In the genomic region with DNA sequence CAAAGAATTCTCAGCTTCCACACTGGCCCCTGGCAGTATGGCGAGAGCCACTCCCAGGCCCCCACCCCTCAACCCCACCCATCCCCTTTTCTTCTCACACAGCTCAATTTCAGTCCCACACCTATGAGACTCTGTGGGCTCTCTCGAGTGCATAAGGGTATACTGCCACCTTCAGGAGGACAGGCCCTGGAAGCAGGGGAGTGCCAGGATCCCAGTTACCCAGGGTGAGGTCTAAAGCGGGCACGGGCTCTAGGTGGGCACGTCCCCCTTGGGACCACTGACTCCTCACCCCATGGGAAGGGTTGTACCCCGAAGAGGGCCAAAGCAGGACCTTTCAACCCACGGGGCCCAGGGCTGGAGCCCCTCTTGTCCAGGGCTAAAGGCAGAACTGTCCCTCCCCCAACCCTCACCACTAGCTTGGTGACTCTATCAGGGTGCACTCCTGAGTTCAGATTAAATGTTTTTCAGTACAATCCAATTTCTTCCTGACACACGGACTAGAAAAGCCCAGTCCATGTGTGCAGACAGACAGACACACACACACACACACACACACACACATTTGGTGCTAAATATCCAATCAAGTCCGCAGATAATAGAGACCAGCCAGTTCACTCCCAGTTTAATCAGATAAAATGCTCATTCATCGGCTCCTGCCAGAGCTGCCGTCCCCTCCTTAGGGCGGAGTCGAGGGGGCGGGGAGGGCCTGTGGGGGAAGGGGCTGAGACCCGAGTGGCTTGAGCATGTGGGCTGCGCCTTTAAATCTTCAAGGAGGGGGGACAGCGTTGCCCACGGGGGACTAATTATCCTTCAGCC, we compare ENCODE assay signal across 8 cellular contexts. TPM values are rescaled to one million over a fixed set of nuclear protein-coding genes. Genes with fewer than 3 reads are reported as not detected.
DNase-seq lines count a peak whose midpoint lies in the region; ATAC-seq and TF ChIP-seq lines count a peak whose summit lies in the region.

No MANE protein-coding gene starts in this region.

- CTCF ChIA-PET in activated CD8-positive, alpha-beta memory T cell treated with anti-CD3 and anti-CD28 coated beads, Interleukin-2, amount 10 ng/mL, durations not matched to agents 7 days and 5 days (lab: Charles Lee): interaction anchor here (0.6 to 8.5 kb wide), 18 partner anchors 10 to 1059 kb away, joined by 3 to 132 read pairs (median 5); no protein-coding TSS in a partner anchor

- H3K36me3 ChIP-seq in mucosa of descending colon (ENCODE audit: low read depth): no peaks in the 10 kb centered on the region

- H3K4me3 Mint-ChIP-seq in activated CD8-positive, alpha-beta memory T cell treated with anti-CD3 and anti-CD28 coated beads, Interleukin-2, amount 10 ng/mL, durations not matched to agents 7 days and 5 days: no peak overlapping the region

- H3K27me3 Mint-ChIP-seq in activated CD8-positive, alpha-beta memory T cell treated with anti-CD3 and anti-CD28 coated beads, Interleukin-2, amount 10 ng/mL, durations not matched to agents 7 days and 5 days: peaks cover 43% of the 10 kb centered on the region

- no peaks in the 10 kb centered on the region for H3K9me3 Mint-ChIP-seq in activated CD8-positive, alpha-beta memory T cell treated with anti-CD3 and anti-CD28 coated beads, Interleukin-2, amount 10 ng/mL, durations not matched to agents 7 days and 5 days (ENCODE audit: low read depth)

- no peaks in the 10 kb centered on the region for H3K4me1 ChIP-seq in mucosa of descending colon (ENCODE audit: low read depth)

- H3K4me3 ChIP-seq in epithelial cell of esophagus (ENCODE audit: low read length): no peak overlapping the region
- H3K4me3 ChIP-seq in mucosa of descending colon: no peak overlapping the region

- H3K36me3 Mint-ChIP-seq in activated CD8-positive, alpha-beta memory T cell treated with anti-CD3 and anti-CD28 coated beads, Interleukin-2, amount 10 ng/mL, durations not matched to agents 7 days and 5 days: no peaks in the 10 kb centered on the region

- TF ChIP-seq CTCF in epithelial cell of esophagus (IDR thresholded peaks at IDR 0.05; ENCODE audit: insufficient read depth, low read depth, low read length, missing control alignments): peak; percentile 77
- TF ChIP-seq CTCF in mucosa of descending colon (IDR thresholded peaks at IDR 0.05): no peak

- peak; percentile 83 for ATAC-seq in activated CD8-positive, alpha-beta memory T cell treated with anti-CD3 and anti-CD28 coated beads, Interleukin-2, amount 10 ng/mL, durations not matched to agents 7 days and 5 days
- peak; percentile 65 for ATAC-seq in mucosa of descending colon

- intact Hi-C loops in mucosa of descending colon (cut with DNase I, micrococcal nuclease): no loop called here

- peak; percentile 71 for DNase-seq in activated CD8-positive, alpha-beta memory T cell treated with anti-CD3 and anti-CD28 coated beads, Interleukin-2, amount 10 ng/mL, durations not matched to agents 7 days and 5 days
- DNase-seq in activated CD8-positive, alpha-beta memory T cell treated with anti-CD3 and anti-CD28 coated beads, Interleukin-2, amount 50 U/mL, for 4 hours: no peak
- DNase-seq in NCI-H1092 treated with DMSO at 0.1 percent for 48 hours (lab: John Stamatoyannopoulos, UW) (peak; percentile 79), SW 1271 (lab: John Stamatoyannopoulos, UW) (peak; percentile 49 to 60), epithelial cell of esophagus (ENCODE audit: low read depth) (peak; percentile 71), mucosa of descending colon (peak in 2 of 3 donors; percentile 39 to 65), SKM-1 (lab: John Stamatoyannopoulos, UW; ENCODE audit: unreplicated experiment) (no peak)
- DNase-seq in effector CD8-positive, alpha-beta T cell (lab: John Stamatoyannopoulos, UW): no peak

- no peaks in the 10 kb centered on the region for H3K9me3 ChIP-seq in mucosa of descending colon

- no peak overlapping the region for H3K27ac Mint-ChIP-seq in activated CD8-positive, alpha-beta memory T cell treated with anti-CD3 and anti-CD28 coated beads, Interleukin-2, amount 10 ng/mL, durations not matched to agents 7 days and 5 days

- peaks cover 2% of the 10 kb centered on the region for H3K4me1 Mint-ChIP-seq in activated CD8-positive, alpha-beta memory T cell treated with anti-CD3 and anti-CD28 coated beads, Interleukin-2, amount 10 ng/mL, durations not matched to agents 7 days and 5 days

RNA-seq across cellular contexts. Expression of a gene that starts 59.4 kb away (rescaled TPM):
- total RNA-seq in activated CD8-positive, alpha-beta memory T cell treated with anti-CD3 and anti-CD28 coated beads, Interleukin-2, amount 10 ng/mL, durations not matched to agents 7 days and 5 days: under 1 TPM in 1 of 2 experiments, not detected in 1; 0.55 TPM
- total RNA-seq in mucosa of descending colon: under 1 TPM; 0.52 to 0.82 (median 0.60) TPM

Comparison
In these comparisons a context has a peak if more than half of its experiments do, and no peak if none do; other contexts are left out.
1. DNase-seq: peak in activated CD8-positive, alpha-beta memory T cell treated with anti-CD3 and anti-CD28 coated beads, Interleukin-2, amount 10 ng/mL, durations not matched to agents 7 days and 5 days (single experiment), NCI-H1092 treated with DMSO at 0.1 percent for 48 hours (single experiment), SW 1271 (2 of 2), epithelial cell of esophagus (single experiment) and mucosa of descending colon (2 of 3); none in activated CD8-positive, alpha-beta memory T cell treated with anti-CD3 and anti-CD28 coated beads, Interleukin-2, amount 50 U/mL, for 4 hours (single experiment), effector CD8-positive, alpha-beta T cell (single experiment) and SKM-1 (single experiment).